1 cellular context compared by ENCODE assay signal in the genomic region with DNA sequence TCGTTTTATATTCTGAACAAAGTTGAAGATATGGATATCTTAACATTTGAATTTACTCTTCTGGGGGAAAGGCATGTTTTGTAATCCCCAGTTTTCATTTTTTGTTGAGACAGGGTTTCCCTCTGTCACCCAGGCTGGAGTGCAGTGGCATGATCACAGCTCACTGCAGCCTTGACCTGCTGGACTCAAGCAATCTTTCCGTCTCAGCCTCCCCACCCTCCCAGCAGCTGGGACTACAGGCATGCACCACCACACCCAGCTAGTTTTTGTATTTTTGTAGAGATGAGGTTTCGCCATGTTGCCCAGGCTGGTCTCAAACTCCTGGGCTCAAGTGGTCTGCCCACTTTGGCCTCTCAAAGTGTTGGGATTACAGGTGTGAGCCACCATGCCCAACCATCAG.
TF ChIP-seq lines count a peak whose summit lies in the region.
"Not testable (repeated sequence)": the region's sequence is repeated elsewhere in the genome, so short reads cannot be mapped to it uniquely, and the experiment has no call there.

No MANE protein-coding gene starts in this region.

TF ChIP-seq in HepG2, 621 proteins besides CTCF, POLR2A, EP300 and RAD21 (continued from another document and continues in another):
- TF ChIP-seq HNF1B (CRISPR knock-in tag; IDR thresholded peaks at IDR 0.05) (0 out of 2 replicates have a peak, but pooled peaks have one; percentile 31), PPARG (CRISPR knock-in tag; conservative IDR thresholded peaks at IDR 0.05) (peak; percentile 73), ZNF609 (CRISPR knock-in tag; IDR thresholded peaks at IDR 0.05; ENCODE audit: borderline replicate concordance) (peak; percentile 48; the same call in 1 of the 2 replicates), TCF7 (IDR thresholded peaks at IDR 0.05; ENCODE audit: low read depth) (0 out of 2 replicates have a peak, but pooled peaks have one; percentile 15), KDM3A (CRISPR knock-in tag; IDR thresholded peaks at IDR 0.05; ENCODE audit: low read depth) (0 out of 2 replicates have a peak, but pooled peaks have one; percentile 25), ZNF460 (CRISPR knock-in tag; IDR thresholded peaks at IDR 0.05; ENCODE audit: borderline replicate concordance) (peak; percentile 92), ZMYM4 (CRISPR knock-in tag; IDR thresholded peaks at IDR 0.05) (peak; percentile 49; the same call in 1 of the 2 replicates), NR2C2 (CRISPR knock-in tag; IDR thresholded peaks at IDR 0.05; ENCODE audit: borderline replicate concordance) (0 out of 2 replicates have a peak, but pooled peaks have one; percentile 28), KMT2B (CRISPR knock-in tag; IDR thresholded peaks at IDR 0.05) (peak; percentile 25; the same call in 1 of the 2 replicates), MTA1 (CRISPR knock-in tag; IDR thresholded peaks at IDR 0.05; ENCODE audit: borderline replicate concordance) (0 out of 2 replicates have a peak, but pooled peaks have one; percentile 33), SOX13 (CRISPR knock-in tag; conservative IDR thresholded peaks at IDR 0.05 in 1 of 2, IDR thresholded peaks at IDR 0.05 in 1 of 2) (peak in 1 of 2 experiments; percentile 59; a peak in 2 of 4 replicates), SOX6 (CRISPR knock-in tag; IDR thresholded peaks at IDR 0.05) (peak; percentile 61), ZMYM3 (CRISPR knock-in tag; IDR thresholded peaks at IDR 0.05) (peak; percentile 61; the same call in 1 of the 2 replicates), HNF4G (CRISPR knock-in tag; IDR thresholded peaks at IDR 0.05; ENCODE audit: borderline replicate concordance, low read depth) (peak; percentile 18; the same call in 1 of the 2 replicates), ISL2 (CRISPR knock-in tag; IDR thresholded peaks at IDR 0.05) (0 out of 2 replicates have a peak, but pooled peaks have one; percentile 25), HMGXB4 (CRISPR knock-in tag; IDR thresholded peaks at IDR 0.05; ENCODE audit: borderline replicate concordance in 1 of 2, low read depth in 1 of 2) (0 out of 4 replicates have a peak, but pooled peaks have one; percentile 7 to 26), RXRA (CRISPR knock-in tag; IDR thresholded peaks at IDR 0.05) (peak; percentile 38; the same call in 1 of the 2 replicates), MYC (CRISPR knock-in tag; IDR thresholded peaks at IDR 0.05; ENCODE audit: borderline replicate concordance) (peak; percentile 17; the same call in 1 of the 2 replicates), RXRB (CRISPR knock-in tag; IDR thresholded peaks at IDR 0.05; ENCODE audit: borderline replicate concordance) (peak; percentile 56; the same call in 1 of the 2 replicates), MLX (CRISPR knock-in tag; IDR thresholded peaks at IDR 0.05) (0 out of 2 replicates have a peak, but pooled peaks have one; percentile 23), CEBPG (CRISPR knock-in tag; IDR thresholded peaks at IDR 0.05) (peak; percentile 38), HOXA3 (CRISPR knock-in tag; IDR thresholded peaks at IDR 0.05) (peak; percentile 53; the same call in 1 of the 2 replicates), MIER3 (CRISPR knock-in tag; IDR thresholded peaks at IDR 0.05; ENCODE audit: borderline replicate concordance) (0 out of 2 replicates have a peak, but pooled peaks have one; percentile 18), KMT2A (CRISPR knock-in tag; IDR thresholded peaks at IDR 0.05) (0 out of 2 replicates have a peak, but pooled peaks have one; percentile 61), ZBTB38 (CRISPR knock-in tag; IDR thresholded peaks at IDR 0.05) (peak; percentile 56; the same call in 1 of the 2 replicates), SPEN (CRISPR knock-in tag; IDR thresholded peaks at IDR 0.05; ENCODE audit: low read depth) (peak; percentile 60; the same call in 1 of the 2 replicates), NCOA2 (CRISPR knock-in tag; IDR thresholded peaks at IDR 0.05) (peak; percentile 55; the same call in 1 of the 2 replicates), ZNF644 (CRISPR knock-in tag; IDR thresholded peaks at IDR 0.05; ENCODE audit: low read depth) (peak; percentile 62; the same call in 1 of the 2 replicates), MIXL1 (CRISPR knock-in tag; IDR thresholded peaks at IDR 0.05) (0 out of 2 replicates have a peak, but pooled peaks have one; percentile 11), HNF4A (CRISPR knock-in tag; IDR thresholded peaks at IDR 0.05) (peak; percentile 87), MED8 (CRISPR knock-in tag; IDR thresholded peaks at IDR 0.05; ENCODE audit: insufficient replicate concordance) (peak; percentile 25), ZNF331 (CRISPR knock-in tag; IDR thresholded peaks at IDR 0.05) (peak; percentile 54; the same call in 1 of the 2 replicates), ZNF264 (CRISPR knock-in tag; IDR thresholded peaks at IDR 0.05) (0 out of 2 replicates have a peak, but pooled peaks have one; percentile 42), ZNF629 (CRISPR knock-in tag; conservative IDR thresholded peaks at IDR 0.05) (0 out of 2 replicates have a peak, but pooled peaks have one; percentile 21), ZNF503 (CRISPR knock-in tag; IDR thresholded peaks at IDR 0.05) (peak; percentile 33; the same call in 1 of the 2 replicates), MED1 (CRISPR knock-in tag; IDR thresholded peaks at IDR 0.05) (peak; percentile 67; the same call in 1 of the 2 replicates), SP5 (CRISPR knock-in tag; IDR thresholded peaks at IDR 0.05; ENCODE audit: borderline replicate concordance, low read depth) (peak; percentile 52), LCORL (CRISPR knock-in tag; IDR thresholded peaks at IDR 0.05) (peak; percentile 65), NR2F1 (CRISPR knock-in tag; IDR thresholded peaks at IDR 0.05) (peak; percentile 17 to 62; a peak in 1 of 4 replicates), BCL6 (CRISPR knock-in tag; IDR thresholded peaks at IDR 0.05) (0 out of 2 replicates have a peak, but pooled peaks have one; percentile 26), RARA (CRISPR knock-in tag; IDR thresholded peaks at IDR 0.05) (peak; percentile 79)
- TF ChIP-seq, protein P1, sequence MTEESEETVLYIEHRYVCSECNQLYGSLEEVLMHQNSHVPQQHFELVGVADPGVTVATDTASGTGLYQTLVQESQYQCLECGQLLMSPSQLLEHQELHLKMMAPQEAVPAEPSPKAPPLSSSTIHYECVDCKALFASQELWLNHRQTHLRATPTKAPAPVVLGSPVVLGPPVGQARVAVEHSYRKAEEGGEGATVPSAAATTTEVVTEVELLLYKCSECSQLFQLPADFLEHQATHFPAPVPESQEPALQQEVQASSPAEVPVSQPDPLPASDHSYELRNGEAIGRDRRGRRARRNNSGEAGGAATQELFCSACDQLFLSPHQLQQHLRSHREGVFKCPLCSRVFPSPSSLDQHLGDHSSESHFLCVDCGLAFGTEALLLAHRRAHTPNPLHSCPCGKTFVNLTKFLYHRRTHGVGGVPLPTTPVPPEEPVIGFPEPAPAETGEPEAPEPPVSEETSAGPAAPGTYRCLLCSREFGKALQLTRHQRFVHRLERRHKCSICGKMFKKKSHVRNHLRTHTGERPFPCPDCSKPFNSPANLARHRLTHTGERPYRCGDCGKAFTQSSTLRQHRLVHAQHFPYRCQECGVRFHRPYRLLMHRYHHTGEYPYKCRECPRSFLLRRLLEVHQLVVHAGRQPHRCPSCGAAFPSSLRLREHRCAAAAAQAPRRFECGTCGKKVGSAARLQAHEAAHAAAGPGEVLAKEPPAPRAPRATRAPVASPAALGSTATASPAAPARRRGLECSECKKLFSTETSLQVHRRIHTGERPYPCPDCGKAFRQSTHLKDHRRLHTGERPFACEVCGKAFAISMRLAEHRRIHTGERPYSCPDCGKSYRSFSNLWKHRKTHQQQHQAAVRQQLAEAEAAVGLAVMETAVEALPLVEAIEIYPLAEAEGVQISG (CRISPR knock-in tag; IDR thresholded peaks at IDR 0.05) = peak; percentile 44; the same call in 1 of the 2 replicates
- TF ChIP-seq, protein P2, sequence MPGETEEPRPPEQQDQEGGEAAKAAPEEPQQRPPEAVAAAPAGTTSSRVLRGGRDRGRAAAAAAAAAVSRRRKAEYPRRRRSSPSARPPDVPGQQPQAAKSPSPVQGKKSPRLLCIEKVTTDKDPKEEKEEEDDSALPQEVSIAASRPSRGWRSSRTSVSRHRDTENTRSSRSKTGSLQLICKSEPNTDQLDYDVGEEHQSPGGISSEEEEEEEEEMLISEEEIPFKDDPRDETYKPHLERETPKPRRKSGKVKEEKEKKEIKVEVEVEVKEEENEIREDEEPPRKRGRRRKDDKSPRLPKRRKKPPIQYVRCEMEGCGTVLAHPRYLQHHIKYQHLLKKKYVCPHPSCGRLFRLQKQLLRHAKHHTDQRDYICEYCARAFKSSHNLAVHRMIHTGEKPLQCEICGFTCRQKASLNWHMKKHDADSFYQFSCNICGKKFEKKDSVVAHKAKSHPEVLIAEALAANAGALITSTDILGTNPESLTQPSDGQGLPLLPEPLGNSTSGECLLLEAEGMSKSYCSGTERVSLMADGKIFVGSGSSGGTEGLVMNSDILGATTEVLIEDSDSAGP (CRISPR knock-in tag; IDR thresholded peaks at IDR 0.05; ENCODE audit: borderline replicate concordance) = peak; percentile 52; the same call in 1 of the 2 replicates
- not testable (repeated sequence) for TF ChIP-seq SOX13 (IDR thresholded peaks at IDR 0.05); SOX6 (IDR thresholded peaks at IDR 0.05); HNF4G (IDR thresholded peaks at IDR 0.05; ENCODE audit: borderline replicate concordance, low read depth, low read length); LCORL (IDR thresholded peaks at IDR 0.05)
